9 cellular contexts compared by ENCODE assay signal in the genomic region with DNA sequence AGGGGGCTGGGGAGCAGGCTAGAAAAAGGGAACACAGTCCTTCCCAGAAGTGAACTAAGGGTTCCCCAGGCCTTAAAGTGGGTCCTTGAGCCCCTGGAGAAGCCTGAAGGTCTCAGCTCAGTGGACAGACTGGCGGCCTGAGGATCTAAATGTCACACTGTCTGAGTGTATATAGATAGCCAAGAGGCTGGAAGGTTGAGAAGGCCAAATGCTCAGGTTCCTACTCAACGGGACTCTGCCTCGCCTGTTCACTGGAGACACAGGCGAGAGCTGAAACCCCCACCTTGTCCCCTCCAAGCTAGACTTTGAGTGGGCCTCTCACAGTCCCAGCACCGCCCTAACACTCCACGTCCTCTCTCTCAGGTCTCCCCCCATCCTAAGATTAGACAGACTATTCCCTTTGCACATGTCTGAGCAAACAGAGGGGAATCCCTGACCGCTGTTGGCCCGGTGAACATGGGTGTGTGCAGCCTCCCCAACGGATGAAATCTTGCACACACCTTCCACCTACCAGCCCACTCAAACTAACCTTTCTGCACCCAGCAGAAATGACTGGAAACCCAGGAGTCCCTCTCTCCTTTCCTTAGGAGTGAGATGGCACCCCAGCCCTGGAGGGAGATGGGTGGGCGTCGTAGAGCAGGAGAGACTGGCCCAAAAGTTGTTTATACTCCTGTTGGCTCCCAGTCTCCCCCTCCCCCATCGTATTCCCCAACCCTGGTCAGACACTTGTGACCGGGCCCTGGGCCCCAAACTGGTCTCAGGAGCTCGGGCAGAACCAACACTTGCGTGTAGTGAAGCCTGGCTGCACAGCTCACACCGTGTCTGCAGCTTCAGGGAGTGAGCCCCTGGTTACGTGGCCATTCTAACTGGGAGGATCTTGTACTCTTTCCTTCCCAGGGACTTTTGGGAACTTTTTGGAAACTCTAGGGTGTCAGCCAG. TPM values are rescaled to one million over a fixed set of nuclear protein-coding genes. Genes with fewer than 3 reads are reported as not detected.
A peak's percentile ranks its signal among the peaks of the same experiment; 100 is the strongest.
DNase-seq lines count a peak whose midpoint lies in the region; ATAC-seq, FAIRE-seq and TF ChIP-seq lines count a peak whose summit lies in the region.
"Had no signal": no experiment of that assay in that cellular context is flagged by ENCODE, and none has a peak within 500 bp of the region (broad histone marks: within the 10 kb centered on the region; RNA-seq: fewer than 3 reads in every experiment).

No MANE protein-coding gene starts in this region.

- peaks cover 9% of the 10 kb centered on the region; the same call in 2 of the 3 replicates for H3K36me3 Mint-ChIP-seq in GM23338 (ENCODE audit: low read depth)

- no peaks in the 10 kb centered on the region for H3F3A ChIP-seq in GM23338 (replicated peaks; ENCODE audit: low read depth)
- H3F3A ChIP-seq in smooth muscle cell (ENCODE audit: low read depth): peaks cover 22% of the 10 kb centered on the region

- no peak overlapping the region for H2AFZ ChIP-seq in GM23338
- no peak overlapping the region for H2AFZ ChIP-seq in smooth muscle cell (ENCODE audit: low read depth)
- H2AFZ ChIP-seq in OCI-LY7 (ENCODE audit: low read length): no peak overlapping the region

- intact Hi-C loops in left colon (cut with DNase I, micrococcal nuclease): no loop called here
- intact Hi-C loops in OCI-LY7 (cut with micrococcal nuclease; ENCODE audit: unreplicated experiment): no loop called here

- H3K4me3 ChIP-seq in GM23338 (peak overlapping the region; percentile 71), bronchial epithelial cell (ENCODE audit: low read depth, low read length) (no peak overlapping the region), smooth muscle cell (peak overlapping the region; percentile 72), OCI-LY7 (ENCODE audit: low read depth, low read length, poor library complexity, severe bottlenecking) (no peak overlapping the region)

- H3K27ac Mint-ChIP-seq in GM23338: no peak overlapping the region

- H4K20me1 ChIP-seq in GM23338 (replicated peaks; ENCODE audit: insufficient read depth) (no peaks in the 10 kb centered on the region), smooth muscle cell (ENCODE audit: low read depth) (no peaks in the 10 kb centered on the region), OCI-LY7 (ENCODE audit: insufficient read depth, low read length) (no peaks in the 10 kb centered on the region)

- H3K4me1 ChIP-seq in GM23338 (ENCODE audit: insufficient read depth) (peaks cover 62% of the 10 kb centered on the region), smooth muscle cell (ENCODE audit: low read depth) (peaks cover 70% of the 10 kb centered on the region), OCI-LY7 (ENCODE audit: insufficient read depth, low read length, poor library complexity, severe bottlenecking) (no peaks in the 10 kb centered on the region)

- H3K4me2 ChIP-seq in GM23338 (peak overlapping the region; percentile 86), smooth muscle cell (peak overlapping the region; percentile 91), OCI-LY7 (ENCODE audit: low read length) (no peak overlapping the region)

- H3K9me3 ChIP-seq in smooth muscle cell (replicated peaks; ENCODE audit: low read depth) (no peaks in the 10 kb centered on the region), OCI-LY7 (ENCODE audit: low read length) (no peaks in the 10 kb centered on the region)

- no peak for ATAC-seq in GM23338
- ATAC-seq in left colon: peak; percentile 36

- BruUV-seq in OCI-LY7 (replicated peaks; lab: Mats Ljungman, UMichigan): no TSS peak

- H3K27ac ChIP-seq in GM23338 (ENCODE audit: low read depth): no peak overlapping the region
- peak overlapping the region; percentile 47 for H3K27ac ChIP-seq in smooth muscle cell (ENCODE audit: low read depth)
- no peak overlapping the region for H3K27ac ChIP-seq in OCI-LY7 (ENCODE audit: low read depth, low read length, poor library complexity, severe bottlenecking)

- DNase-seq in GM23338 (ENCODE audit: low spot score) (no peak), bronchial epithelial cell (ENCODE audit: low read depth) (no peak), left colon (peak in 1 of 2 donors; percentile 52), smooth muscle cell (lab: John Stamatoyannopoulos, UW; ENCODE audit: unreplicated experiment) (no peak), OCI-LY7 (ENCODE audit: low spot score) (no peak), SW 1271 (lab: John Stamatoyannopoulos, UW) (no peak), 8988T (no peak), H4 (ENCODE audit: low spot score) (no peak)
- DNase-seq: GOT3 had no signal

- H3K4me1 Mint-ChIP-seq in GM23338: peaks cover 73% of the 10 kb centered on the region

- 48% methylated on average over 17 of the region's 17 CpGs for WGBS in smooth muscle cell (ENCODE audit: low lambda C conversion rate)

- POLR2A ChIA-PET in OCI-LY7 (lab: Charles Lee): interaction anchor here (0.5 kb wide), 2 partner anchors 17 to 166 kb away, joined by 3 read pairs; no protein-coding TSS in a partner anchor

- FAIRE-seq in bronchial epithelial cell (lab: Jason Lieb, UNC): peak; percentile 50

- no peak overlapping the region for H3K9ac ChIP-seq in smooth muscle cell (ENCODE audit: low read depth)

- H3K4me3 Mint-ChIP-seq in GM23338: peak overlapping the region; percentile 80

- peaks cover 29% of the 10 kb centered on the region for H3K27me3 Mint-ChIP-seq in GM23338 (ENCODE audit: insufficient read depth, low read depth, poor library complexity)

- H3K9me3 Mint-ChIP-seq in GM23338: no peaks in the 10 kb centered on the region; the same call in 2 of the 3 replicates

- CTCF ChIA-PET in OCI-LY7 (lab: Charles Lee; ENCODE audit: unreplicated experiment): no interaction called here

- TF ChIP-seq CTCF in GM23338 (conservative IDR thresholded peaks at IDR 0.05; ENCODE audit: low read depth in 2 of 2) (no peak), bronchial epithelial cell (IDR thresholded peaks at IDR 0.05; ENCODE audit: insufficient read depth, low read length, severe bottlenecking) (no peak), smooth muscle cell (IDR thresholded peaks at IDR 0.05; ENCODE audit: borderline replicate concordance, insufficient read depth, poor library complexity, severe bottlenecking) (no peak), OCI-LY7 (conservative IDR thresholded peaks at IDR 0.05; ENCODE audit: low read length) (no peak)

- peaks cover 16% of the 10 kb centered on the region for H3K27me3 ChIP-seq in GM23338 (ENCODE audit: insufficient read depth)
- H3K27me3 ChIP-seq in bronchial epithelial cell (ENCODE audit: control insufficient read depth, insufficient read depth, low read length): peaks cover 24% of the 10 kb centered on the region
- H3K27me3 ChIP-seq in smooth muscle cell (ENCODE audit: low read depth): no peaks in the 10 kb centered on the region

- no peaks in the 10 kb centered on the region for H3K9me2 ChIP-seq in GM23338 (ENCODE audit: insufficient read depth)
- H3K9me2 ChIP-seq in OCI-LY7 (ENCODE audit: insufficient read depth, low read length): no peaks in the 10 kb centered on the region

- H3K36me3 ChIP-seq in GM23338 (ENCODE audit: insufficient read depth) (no peaks in the 10 kb centered on the region), bronchial epithelial cell (ENCODE audit: control insufficient read depth, insufficient read depth, low read length) (no peaks in the 10 kb centered on the region), smooth muscle cell (ENCODE audit: low read depth) (no peaks in the 10 kb centered on the region), OCI-LY7 (ENCODE audit: insufficient read depth, low read length) (no peaks in the 10 kb centered on the region)

- peaks cover 28% of the 10 kb centered on the region for H3K79me2 ChIP-seq in GM23338 (replicated peaks; ENCODE audit: insufficient read depth)
- peaks cover 39% of the 10 kb centered on the region for H3K79me2 ChIP-seq in smooth muscle cell (ENCODE audit: low read depth)
- H3K79me2 ChIP-seq in OCI-LY7 (ENCODE audit: insufficient read depth, low read depth, low read length): no peaks in the 10 kb centered on the region

TF ChIP-seq in GM23338, 12 proteins besides CTCF, POLR2A, EP300 and RAD21:
- TF ChIP-seq NANOG (IDR thresholded peaks at IDR 0.05; ENCODE audit: borderline replicate concordance): no peak
TF ChIP-seq in GM23338: peak in this region for 0.

RNA-seq across cellular contexts. Expression of a gene that starts 1.9 kb away (rescaled TPM):
- 32.8 and 44.8 TPM in 2 replicates for total RNA-seq in GM23338 (2014; rRNA removed; shearing (Covaris generic))
- polyA plus RNA-seq in GM23338 (2016; fragmentation: Nextera tagmentation; extraction: Ambion mirVana): 7.0 and 9.3 TPM in 2 replicates
- total RNA-seq in bronchial epithelial cell: 0.38 and 0.79 TPM in 2 replicates
- total RNA-seq in left colon: 10 to 100 TPM; 68.5 to 74.0 TPM
- total RNA-seq in smooth muscle cell: 15.2 and 22.9 TPM in 2 replicates
- polyA plus RNA-seq in smooth muscle cell: 5.1 and 12.2 TPM in 2 replicates
- not detected in 2 replicates for total RNA-seq in OCI-LY7 (2014; rRNA removed; shearing (Covaris generic))
- not detected in 2 replicates for total RNA-seq in OCI-LY7 (2022)
- 10.2 and 17.2 TPM in 2 replicates for total RNA-seq in H4 (2014; rRNA removed; shearing (Covaris generic))

Comparison
In these comparisons a context has a peak if more than half of its experiments do, and no peak if none do; other contexts are left out.
1. H3K4me3 ChIP-seq: peak in GM23338 (single experiment) and smooth muscle cell (single experiment); none in bronchial epithelial cell (single experiment) and OCI-LY7 (single experiment).